In the genomic region with DNA sequence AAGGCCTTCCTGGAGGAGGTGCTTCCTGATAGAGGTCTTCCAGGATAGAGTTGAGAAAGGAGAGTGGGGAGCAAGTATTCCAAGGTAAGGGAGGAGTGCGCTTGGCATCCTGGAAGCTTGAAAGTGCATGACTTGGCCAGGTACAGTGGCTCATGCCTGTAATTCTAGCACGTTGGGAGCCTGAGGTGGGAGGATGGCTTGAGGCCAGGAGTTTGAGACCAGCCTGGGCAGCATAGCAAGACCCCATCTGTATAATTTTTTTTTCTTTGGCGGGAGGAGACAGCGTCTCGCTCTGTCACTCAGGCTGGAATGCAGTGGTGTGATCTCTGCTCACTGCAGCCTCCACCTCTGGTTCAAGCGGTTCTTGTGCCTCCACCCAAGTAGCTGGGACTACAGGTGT, we compare ENCODE assay signal across 2 cellular contexts.
TF ChIP-seq lines count a peak whose summit lies in the region.

No MANE protein-coding gene starts in this region.

TF ChIP-seq in HepG2, 621 proteins besides CTCF, POLR2A, EP300 and RAD21:
- TF ChIP-seq, protein P1, sequence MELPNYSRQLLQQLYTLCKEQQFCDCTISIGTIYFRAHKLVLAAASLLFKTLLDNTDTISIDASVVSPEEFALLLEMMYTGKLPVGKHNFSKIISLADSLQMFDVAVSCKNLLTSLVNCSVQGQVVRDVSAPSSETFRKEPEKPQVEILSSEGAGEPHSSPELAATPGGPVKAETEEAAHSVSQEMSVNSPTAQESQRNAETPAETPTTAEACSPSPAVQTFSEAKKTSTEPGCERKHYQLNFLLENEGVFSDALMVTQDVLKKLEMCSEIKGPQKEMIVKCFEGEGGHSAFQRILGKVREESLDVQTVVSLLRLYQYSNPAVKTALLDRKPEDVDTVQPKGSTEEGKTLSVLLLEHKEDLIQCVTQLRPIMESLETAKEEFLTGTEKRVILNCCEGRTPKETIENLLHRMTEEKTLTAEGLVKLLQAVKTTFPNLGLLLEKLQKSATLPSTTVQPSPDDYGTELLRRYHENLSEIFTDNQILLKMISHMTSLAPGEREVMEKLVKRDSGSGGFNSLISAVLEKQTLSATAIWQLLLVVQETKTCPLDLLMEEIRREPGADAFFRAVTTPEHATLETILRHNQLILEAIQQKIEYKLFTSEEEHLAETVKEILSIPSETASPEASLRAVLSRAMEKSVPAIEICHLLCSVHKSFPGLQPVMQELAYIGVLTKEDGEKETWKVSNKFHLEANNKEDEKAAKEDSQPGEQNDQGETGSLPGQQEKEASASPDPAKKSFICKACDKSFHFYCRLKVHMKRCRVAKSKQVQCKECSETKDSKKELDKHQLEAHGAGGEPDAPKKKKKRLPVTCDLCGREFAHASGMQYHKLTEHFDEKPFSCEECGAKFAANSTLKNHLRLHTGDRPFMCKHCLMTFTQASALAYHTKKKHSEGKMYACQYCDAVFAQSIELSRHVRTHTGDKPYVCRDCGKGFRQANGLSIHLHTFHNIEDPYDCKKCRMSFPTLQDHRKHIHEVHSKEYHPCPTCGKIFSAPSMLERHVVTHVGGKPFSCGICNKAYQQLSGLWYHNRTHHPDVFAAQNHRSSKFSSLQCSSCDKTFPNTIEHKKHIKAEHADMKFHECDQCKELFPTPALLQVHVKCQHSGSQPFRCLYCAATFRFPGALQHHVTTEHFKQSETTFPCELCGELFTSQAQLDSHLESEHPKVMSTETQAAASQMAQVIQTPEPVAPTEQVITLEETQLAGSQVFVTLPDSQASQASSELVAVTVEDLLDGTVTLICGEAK (IDR thresholded peaks at IDR 0.05), result no peak
- TF ChIP-seq, protein P1 (CRISPR knock-in tag; IDR thresholded peaks at IDR 0.05), result no peak
- TF ChIP-seq ZNF121 (CRISPR knock-in tag; IDR thresholded peaks at IDR 0.05), result peak; percentile 58; the same call in 1 of the 2 replicates
TF ChIP-seq in HepG2: peak in this region for 1.

TF ChIP-seq in K562, 482 proteins besides CTCF, POLR2A, EP300 and RAD21:
- TF ChIP-seq BRF1 (IDR thresholded peaks at IDR 0.05; ENCODE audit: borderline replicate concordance, extremely low read depth, insufficient read length), result no peak
- peak; percentile 10 for TF ChIP-seq RBM25 (IDR thresholded peaks at IDR 0.05; ENCODE audit: low read depth, low read length, severe bottlenecking)
- peak; percentile 87 for TF ChIP-seq ZNF121 (CRISPR knock-in tag; conservative IDR thresholded peaks at IDR 0.05)
